Comparison of ENCODE assay signal across 14 cellular contexts in genomic region chr1:9241891-9242290, GRCh38. TPM values are rescaled to one million over a fixed set of nuclear protein-coding genes. Genes with fewer than 3 reads are reported as not detected.
DNase-seq lines count a peak whose midpoint lies in the region; ATAC-seq, FAIRE-seq and TF ChIP-seq lines count a peak whose summit lies in the region.
"Had no signal": no experiment of that assay in that cellular context is flagged by ENCODE, and none has a peak within 500 bp of the region (broad histone marks: within the 10 kb centered on the region; RNA-seq: fewer than 3 reads in every experiment).

No MANE protein-coding gene starts in this region.

- H3K9me3 ChIP-seq in heart left ventricle (no peaks in the 10 kb centered on the region), HepG2 (ENCODE audit: low read length) (no peaks in the 10 kb centered on the region), skeletal muscle satellite cell (replicated peaks; ENCODE audit: low read length) (no peaks in the 10 kb centered on the region), vagina (no peaks in the 10 kb centered on the region)

- peak overlapping the region; percentile 49 for H3K4me2 ChIP-seq in HepG2 (ENCODE audit: low read depth, low read length)
- H3K4me2 ChIP-seq in skeletal muscle satellite cell (ENCODE audit: low read length), result peak overlapping the region; percentile 50

- in situ Hi-C loops in HepG2 (cut with HindIII; ENCODE audit: extremely low pct_ligation_motif_present, low pct_unique_long_range_greater_than_20kb), result no loop called here

- H3K27me3 ChIP-seq in heart left ventricle (no peaks in the 10 kb centered on the region), HepG2 (ENCODE audit: control insufficient read depth in 1 of 2, insufficient read depth in 2 of 2, low read length in 2 of 2) (no peaks in the 10 kb centered on the region), skeletal muscle satellite cell (ENCODE audit: control insufficient read depth, insufficient read depth, low read length) (no peaks in the 10 kb centered on the region), vagina (no peaks in the 10 kb centered on the region)

- DNase-seq in heart left ventricle (no peak), left cardiac atrium (no peak), HepG2 (ENCODE audit: low spot score) (no peak), vagina (ENCODE audit: extremely low spot score in 2 of 2) (peak in 1 of 2 donors; percentile 88), NCI-H1105 treated with DMSO at 0.1 percent for 48 hours (lab: John Stamatoyannopoulos, UW) (no peak), NCI-H1436 (lab: John Stamatoyannopoulos, UW) (no peak)
- DNase-seq: GOT3; NCI-H1092 treated with DMSO at 0.1 percent for 48 hours; NCI-H345; stimulated activated CD4-positive, alpha-beta T cell treated with anti-CD3 and anti-CD28 coated beads, Interleukin-1b, Interleukin-23, amount 100 ng/mL, for 48 hours had no signal

- no TSS peak for BruUV-seq in HepG2 (replicated peaks; lab: Mats Ljungman, UMichigan)

- H3K9ac ChIP-seq in HepG2 (ENCODE audit: insufficient read depth, low read depth, low read length) (no peak overlapping the region), skeletal muscle satellite cell (ENCODE audit: low read depth, low read length) (peak overlapping the region; percentile 45)

- H3K4me1 ChIP-seq in heart left ventricle, result peaks cover 20 to 92% (median 60%) of the 10 kb centered on the region in 12 donors
- peaks cover 84% of the 10 kb centered on the region for H3K4me1 ChIP-seq in HepG2 (ENCODE audit: insufficient read depth, low read length)
- H3K4me1 ChIP-seq in skeletal muscle satellite cell (ENCODE audit: control insufficient read depth, insufficient read depth, low read length), result peaks cover 71% of the 10 kb centered on the region
- peaks cover 93% of the 10 kb centered on the region for H3K4me1 ChIP-seq in vagina

- TF ChIP-seq EP300 in HepG2 (IDR thresholded peaks at IDR 0.05; ENCODE audit: low read depth in 2 of 2, low read length in 2 of 2) (no peak), HepG2 (CRISPR knock-in tag; IDR thresholded peaks at IDR 0.05; ENCODE audit: borderline replicate concordance) (no peak)

- TF ChIP-seq CTCF in heart left ventricle (IDR thresholded peaks at IDR 0.05), result no peak
- no peak for TF ChIP-seq CTCF in HepG2 (CRISPR knock-in tag; IDR thresholded peaks at IDR 0.05)
- no peak for TF ChIP-seq CTCF in vagina (IDR thresholded peaks at IDR 0.05)

- H3K36me3 ChIP-seq in heart left ventricle (peaks cover 0 to 23% (median 11%) of the 10 kb centered on the region in 9 donors), HepG2 (replicated peaks in 1 of 2; ENCODE audit: control insufficient read depth in 1 of 2, insufficient read depth in 2 of 2, low read length in 2 of 2) (no peaks in the 10 kb centered on the region), skeletal muscle satellite cell (ENCODE audit: insufficient read depth, low read length) (peaks cover 31% of the 10 kb centered on the region), vagina (peaks cover 0 to 17% of the 10 kb centered on the region in 2 donors)

- no peak for FAIRE-seq in HepG2 (lab: Jason Lieb, UNC)
- FAIRE-seq: endometrium had no signal

- CTCF ChIA-PET in HepG2 (lab: Yijun Ruan, JAX; ENCODE audit: low intra/inter-chr PET ratio, low total read pairs), result no interaction called here

- intact Hi-C loops in heart left ventricle (cut with DNase I), result no loop called here
- intact Hi-C loops in left cardiac atrium (cut with DNase I), result no loop called here
- intact Hi-C loops in HepG2 (cut with micrococcal nuclease; ENCODE audit: unreplicated experiment), result no loop called here
- intact Hi-C loops in vagina (cut with DNase I), result no loop called here

- no peaks in the 10 kb centered on the region for H4K20me1 ChIP-seq in HepG2 (ENCODE audit: insufficient read depth, low read length)

- no peak overlapping the region for H3K4me3 ChIP-seq in heart left ventricle
- H3K4me3 ChIP-seq in HepG2 (replicated peaks in 1 of 3; ENCODE audit: insufficient read depth in 1 of 3, low read depth in 2 of 3, low read length in 3 of 3), result no peak overlapping the region
- H3K4me3 ChIP-seq in skeletal muscle satellite cell (ENCODE audit: low read length), result no peak overlapping the region
- H3K4me3 ChIP-seq in vagina, result no peak overlapping the region
- H3K4me3 ChIP-seq: SK-N-MC had no signal

- H3K79me2 ChIP-seq in HepG2 (ENCODE audit: insufficient read depth, low read length), result no peaks in the 10 kb centered on the region

- no peak for TF ChIP-seq RAD21 in HepG2 (CRISPR knock-in tag; IDR thresholded peaks at IDR 0.05)

- POLR2A ChIA-PET in HepG2 (lab: Yijun Ruan, JAX), result interaction anchor here (0.9 to 11.8 kb wide), 4 partner anchors 8 to 113 kb away, joined by 3 to 303 read pairs (median 18); partner anchors contain the start of genes GPR157 and H6PD

- ATAC-seq in heart left ventricle, result no peak
- ATAC-seq in left cardiac atrium, result no peak
- ATAC-seq in HepG2, result no peak
- no peak for ATAC-seq in HG03520 (IDR thresholded peaks at IDR 0.05; ENCODE audit: unreplicated experiment)

- TF ChIP-seq POLR2A in heart left ventricle (IDR thresholded peaks at IDR 0.05) (no peak), HepG2 (IDR thresholded peaks at IDR 0.05; ENCODE audit: insufficient read depth in 1 of 2, low read depth in 2 of 2, low read length in 2 of 2) (no peak), vagina (IDR thresholded peaks at IDR 0.05) (peak in 1 of 2 donors; percentile 15)

- H2AFZ ChIP-seq in HepG2 (ENCODE audit: low read length), result no peak overlapping the region

- H3K27ac ChIP-seq in heart left ventricle (peak overlapping the region; percentile 73 to 97 (median 86)), HepG2 (ENCODE audit: extremely low read length, insufficient read depth, low read length) (peak overlapping the region; percentile 48), vagina (peak overlapping the region; percentile 86)
- H3K27ac ChIP-seq: SK-N-MC had no signal

- 75 to 85% (median 83%) methylated on average over 10 of the region's 10 CpGs for WGBS in heart left ventricle, 4 donors
- 83% methylated on average over 10 of the region's 10 CpGs for WGBS in HepG2 (ENCODE audit: low lambda C conversion rate)

TF ChIP-seq in HepG2, 621 proteins besides CTCF, POLR2A, EP300 and RAD21 (continues in another document):
- TF ChIP-seq MTF2 (CRISPR knock-in tag; IDR thresholded peaks at IDR 0.05; ENCODE audit: borderline replicate concordance), result no peak

RNA-seq across cellular contexts. Expression of gene H6PD, which starts 7.3 kb away (rescaled TPM):
- 10 to 100 TPM; 16.0 to 54.5 (median 27.9) TPM for total RNA-seq in heart left ventricle
- 10 to 100 TPM; 11.0 to 15.7 TPM for polyA plus RNA-seq in heart left ventricle
- 10 to 100 TPM; 33.3 to 40.6 TPM for total RNA-seq in left cardiac atrium
- 6.3 and 9.3 TPM in 2 replicates for total RNA-seq in HepG2 (2016; rRNA removed; fragmentation: Illumina TruSeq; extraction: Trizol)
- 0.79 and 0.81 TPM in 2 replicates for total RNA-seq in HepG2 (2016; cell fraction: cytosol; rRNA removed; fragmentation: Illumina TruSeq; extraction: Trizol; ENCODE audit: low read depth)
- total RNA-seq in HepG2 (2016; cell fraction: insoluble cytoplasmic fraction; rRNA removed; fragmentation: Illumina TruSeq; extraction: Trizol), result 5.4 and 9.4 TPM in 2 replicates
- 2.5 TPM in 2 replicates for total RNA-seq in HepG2 (2016; cell fraction: membrane; rRNA removed; fragmentation: Illumina TruSeq; extraction: Trizol)
- 10.0 and 12.1 TPM in 2 replicates for total RNA-seq in HepG2 (2016; cell fraction: nucleus; rRNA removed; fragmentation: Illumina TruSeq; extraction: Trizol)
- 14.1 and 21.5 TPM in 2 replicates for polyA plus RNA-seq in HepG2 (2011; rRNA removed)
- polyA plus RNA-seq in HepG2 (2011; cell fraction: cytosol; rRNA removed), result 13.3 and 14.5 TPM in 2 replicates
- 26.3 and 26.5 TPM in 2 replicates for polyA plus RNA-seq in HepG2 (2011; cell fraction: nucleus; rRNA removed)
- 10.8 and 11.1 TPM in 2 replicates for polyA plus RNA-seq in HepG2 (2012)
- 0.36 TPM in 2 replicates for polyA plus RNA-seq in HepG2 (2016; cell fraction: cytosol; fragmentation: Illumina TruSeq; extraction: Trizol; ENCODE audit: low read depth)
- polyA plus RNA-seq in HepG2 (2016; cell fraction: insoluble cytoplasmic fraction; fragmentation: Illumina TruSeq; extraction: Trizol; ENCODE audit: low read depth), result 4.2 and 4.6 TPM in 2 replicates
- 0.93 and 0.94 TPM in 2 replicates for polyA plus RNA-seq in HepG2 (2016; cell fraction: membrane; fragmentation: Illumina TruSeq; extraction: Trizol; ENCODE audit: low read depth)
- 15.4 and 16.8 TPM in 2 replicates for polyA plus RNA-seq in HepG2 (2016; cell fraction: nucleus; fragmentation: Illumina TruSeq; extraction: Trizol; ENCODE audit: insufficient read depth, low read depth)
- polyA minus RNA-seq in HepG2 (2011; rRNA and poly(A)+ RNA removed; ENCODE audit: low replicate concordance), result 2.9 and 31.0 TPM in 2 replicates
- polyA minus RNA-seq in HepG2 (2011; cell fraction: cytosol; rRNA and poly(A)+ RNA removed), result 14.3 and 18.7 TPM in 2 replicates
- 7.9 and 11.3 TPM in 2 replicates for polyA minus RNA-seq in HepG2 (2011; cell fraction: nucleus; rRNA and poly(A)+ RNA removed)
- 27.3 and 27.4 TPM in 2 replicates for total RNA-seq in skeletal muscle satellite cell (2012; rRNA removed)
- total RNA-seq in vagina, result 65.1 TPM

RNA-seq across cellular contexts. Expression of gene SPSB1, which starts 50.8 kb away (rescaled TPM):
- 10 to 100 TPM in 3 of 9 donors, 1 to 10 TPM in 6; 7.7 to 27.2 (median 9.2) TPM for total RNA-seq in heart left ventricle
- 10 to 100 TPM in 1 of 2 donors, 1 to 10 TPM in 1; 7.0 to 10.9 TPM for polyA plus RNA-seq in heart left ventricle
- total RNA-seq in left cardiac atrium, result 10 to 100 TPM; 16.8 to 19.1 TPM
- total RNA-seq in HepG2 (2016; rRNA removed; fragmentation: Illumina TruSeq; extraction: Trizol), result 5.0 and 7.1 TPM in 2 replicates
- total RNA-seq in HepG2 (2016; cell fraction: cytosol; rRNA removed; fragmentation: Illumina TruSeq; extraction: Trizol; ENCODE audit: low read depth), result 2.4 and 2.5 TPM in 2 replicates
- total RNA-seq in HepG2 (2016; cell fraction: insoluble cytoplasmic fraction; rRNA removed; fragmentation: Illumina TruSeq; extraction: Trizol), result 5.2 and 5.8 TPM in 2 replicates
- 4.4 and 5.9 TPM in 2 replicates for total RNA-seq in HepG2 (2016; cell fraction: membrane; rRNA removed; fragmentation: Illumina TruSeq; extraction: Trizol)
- total RNA-seq in HepG2 (2016; cell fraction: nucleus; rRNA removed; fragmentation: Illumina TruSeq; extraction: Trizol), result 4.3 and 4.4 TPM in 2 replicates
- polyA plus RNA-seq in HepG2 (2011; rRNA removed), result 8.0 and 10.9 TPM in 2 replicates
- 8.1 and 8.5 TPM in 2 replicates for polyA plus RNA-seq in HepG2 (2011; cell fraction: cytosol; rRNA removed)
- 5.1 TPM in 2 replicates for polyA plus RNA-seq in HepG2 (2011; cell fraction: nucleus; rRNA removed)
- polyA plus RNA-seq in HepG2 (2012), result 4.0 and 7.7 TPM in 2 replicates
- 1.9 and 2.2 TPM in 2 replicates for polyA plus RNA-seq in HepG2 (2016; cell fraction: cytosol; fragmentation: Illumina TruSeq; extraction: Trizol; ENCODE audit: low read depth)
- polyA plus RNA-seq in HepG2 (2016; cell fraction: insoluble cytoplasmic fraction; fragmentation: Illumina TruSeq; extraction: Trizol; ENCODE audit: low read depth), result 7.3 and 7.8 TPM in 2 replicates
- polyA plus RNA-seq in HepG2 (2016; cell fraction: membrane; fragmentation: Illumina TruSeq; extraction: Trizol; ENCODE audit: low read depth), result 3.9 and 4.2 TPM in 2 replicates
- polyA plus RNA-seq in HepG2 (2016; cell fraction: nucleus; fragmentation: Illumina TruSeq; extraction: Trizol; ENCODE audit: insufficient read depth, low read depth), result 3.9 and 4.4 TPM in 2 replicates
- polyA minus RNA-seq in HepG2 (2011; rRNA and poly(A)+ RNA removed; ENCODE audit: low replicate concordance), result 9.2 and 17.1 TPM in 2 replicates
- 3.6 and 6.4 TPM in 2 replicates for polyA minus RNA-seq in HepG2 (2011; cell fraction: cytosol; rRNA and poly(A)+ RNA removed)
- 3.1 and 4.2 TPM in 2 replicates for polyA minus RNA-seq in HepG2 (2011; cell fraction: nucleus; rRNA and poly(A)+ RNA removed)
- total RNA-seq in skeletal muscle satellite cell (2012; rRNA removed), result 8.6 and 11.4 TPM in 2 replicates
- 40.0 TPM for total RNA-seq in vagina
